19 cellular contexts compared by ENCODE assay signal in the genomic region with DNA sequence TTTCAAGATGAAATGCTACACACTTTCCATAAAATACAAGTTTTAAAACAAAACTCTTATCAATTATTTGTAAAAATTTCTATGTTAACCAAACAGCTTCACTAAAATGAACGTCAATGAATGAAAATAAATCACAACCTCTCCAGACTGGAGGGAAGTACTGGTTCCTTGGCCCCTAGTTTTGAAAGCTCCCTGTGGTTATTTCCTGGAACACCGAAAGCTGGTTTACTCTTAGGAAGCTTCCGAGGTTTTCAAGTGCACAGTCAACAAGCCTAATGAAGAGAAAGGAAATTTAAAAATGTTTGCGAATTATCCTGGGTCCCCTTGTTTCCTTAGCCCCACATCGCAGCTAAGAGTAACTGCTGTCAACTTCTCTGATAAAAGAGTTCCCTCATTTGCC.
"Had no signal": no experiment of that assay in that cellular context is flagged by ENCODE, and none has a peak within 500 bp of the region (broad histone marks: within the 10 kb centered on the region; RNA-seq: fewer than 3 reads in every experiment).

No MANE protein-coding gene starts in this region.

- H3K4me3 ChIP-seq: right lobe of liver had no signal

- H3K36me3 Mint-ChIP-seq: immature natural killer cell, T-cell had no signal

- H3K9me3 ChIP-seq: neutrophil, right lobe of liver had no signal

- H3K27me3 Mint-ChIP-seq: dendritic cell treated with granulocyte-macrophage colony-stimulating factor and Interleukin-4, amounts not matched to agents 40 ng/mL and 50 ng/mL, for 4 days had no signal

- H3K4me3 Mint-ChIP-seq: activated CD8-positive, alpha-beta T cell treated with anti-CD3 and anti-CD28 coated beads for 36 hours; activated naive CD8-positive, alpha-beta T cell treated with anti-CD3 and anti-CD28 coated beads, Interleukin-2, amount 50 U/mL, for 24 hours; activated T-cell treated with anti-CD3 and anti-CD28 coated beads, Interleukin-2, amount 50 U/mL, for 72 hours; dendritic cell treated with granulocyte-macrophage colony-stimulating factor and Interleukin-4, amounts not matched to agents 40 ng/mL and 50 ng/mL, for 4 days; effector memory CD8-positive, alpha-beta T cell; immature natural killer cell; T-cell had no signal

- H3K9me3 Mint-ChIP-seq: activated CD8-positive, alpha-beta T cell treated with anti-CD3 and anti-CD28 coated beads for 36 hours; activated naive CD8-positive, alpha-beta T cell treated with anti-CD3 and anti-CD28 coated beads, Interleukin-2, amount 50 U/mL, for 24 hours; activated T-cell treated with anti-CD3 and anti-CD28 coated beads, Interleukin-2, amount 50 U/mL, for 72 hours; dendritic cell treated with granulocyte-macrophage colony-stimulating factor and Interleukin-4, amounts not matched to agents 40 ng/mL and 50 ng/mL, for 4 days; effector memory CD8-positive, alpha-beta T cell had no signal

- H3K27ac ChIP-seq: neutrophil, VCaP had no signal

- ATAC-seq: activated CD8-positive, alpha-beta T cell treated with anti-CD3 and anti-CD28 coated beads for 36 hours; activated naive CD8-positive, alpha-beta T cell treated with anti-CD3 and anti-CD28 coated beads, Interleukin-2, amount 50 U/mL, for 24 hours; activated T-cell treated with anti-CD3 and anti-CD28 coated beads, Interleukin-2, amount 50 U/mL, for 72 hours; effector memory CD8-positive, alpha-beta T cell; left colon; stimulated activated naive CD8-positive, alpha-beta T cell treated with anti-CD3 and anti-CD28 coated beads, Interleukin-15, Interleukin-2, amounts not matched to agents 100 U/mL and 50 U/mL, for 24 hours; T-cell had no signal

- H3K27ac Mint-ChIP-seq: activated CD8-positive, alpha-beta T cell treated with anti-CD3 and anti-CD28 coated beads for 36 hours; activated naive CD8-positive, alpha-beta T cell treated with anti-CD3 and anti-CD28 coated beads, Interleukin-2, amount 50 U/mL, for 24 hours; activated T-cell treated with anti-CD3 and anti-CD28 coated beads, Interleukin-2, amount 50 U/mL, for 72 hours; dendritic cell treated with granulocyte-macrophage colony-stimulating factor and Interleukin-4, amounts not matched to agents 40 ng/mL and 50 ng/mL, for 4 days; effector memory CD8-positive, alpha-beta T cell; immature natural killer cell; T-cell had no signal

- H3K36me3 ChIP-seq: neutrophil, right lobe of liver had no signal

- H3K27me3 ChIP-seq: neutrophil, right lobe of liver had no signal

- H3K4me1 Mint-ChIP-seq: activated naive CD8-positive, alpha-beta T cell treated with anti-CD3 and anti-CD28 coated beads, Interleukin-2, amount 50 U/mL, for 24 hours; immature natural killer cell; T-cell had no signal

- DNase-seq: activated CD4-positive, alpha-beta T cell treated with anti-CD3 and anti-CD28 coated beads for 4 hours; activated CD8-positive, alpha-beta memory T cell treated with anti-CD3 and anti-CD28 coated beads, Interleukin-2, amount 50 U/mL, for 4 hours; activated CD8-positive, alpha-beta T cell treated with anti-CD3 and anti-CD28 coated beads for 36 hours; activated naive CD4-positive, alpha-beta T cell; activated naive CD8-positive, alpha-beta T cell treated with anti-CD3 and anti-CD28 coated beads, Interleukin-2, amount 50 U/mL, for 24 hours; activated T-cell treated with anti-CD3 and anti-CD28 coated beads, Interleukin-2, amount 50 U/mL, for 72 hours; caudate nucleus; effector memory CD8-positive, alpha-beta T cell; immature natural killer cell; left colon; mesendoderm; right lobe of liver; stimulated activated CD4-positive, alpha-beta T cell treated with anti-CD3 and anti-CD28 coated beads, Interleukin-12 subunit alpha, Interleukin-12 subunit beta, amount 100 ng/mL, for 4 hours; stimulated activated naive CD8-positive, alpha-beta T cell treated with anti-CD3 and anti-CD28 coated beads, Interleukin-15, Interleukin-2, amounts not matched to agents 100 U/mL and 50 U/mL, for 24 hours; T-cell; T1000 had no signal
